In the genomic region with DNA sequence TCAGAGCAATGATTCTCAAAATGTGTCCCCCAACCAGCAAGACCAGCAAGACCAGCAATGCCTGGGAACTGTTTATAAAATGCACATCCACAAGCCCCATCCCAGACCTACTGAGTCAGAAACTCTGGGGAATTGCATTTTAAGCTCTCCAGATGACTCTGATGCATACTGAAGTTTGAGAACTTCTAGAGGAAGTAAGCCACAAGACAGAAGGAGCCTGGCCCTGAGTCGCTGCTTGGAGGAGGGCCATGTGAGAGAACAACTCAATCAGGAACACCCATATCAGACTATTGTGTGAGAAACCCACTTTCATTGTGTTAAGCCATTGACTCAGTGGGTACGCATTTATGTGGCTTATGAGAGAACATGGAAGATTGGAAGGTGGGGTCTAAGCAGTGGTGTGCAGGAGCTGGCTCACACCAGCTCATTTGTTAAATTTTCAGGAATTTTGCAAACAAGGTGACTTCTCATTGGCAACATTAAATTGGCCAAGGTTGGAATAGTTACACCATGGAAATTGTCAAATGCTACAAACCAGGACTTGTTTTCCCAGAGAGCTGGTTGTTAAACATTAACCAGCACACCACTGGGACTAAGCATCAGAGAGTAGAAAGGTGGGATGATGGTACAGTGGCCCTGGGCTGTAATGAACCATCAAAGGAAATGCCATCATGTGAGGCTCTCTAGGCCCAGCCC, we compare ENCODE assay signal across 15 cellular contexts. TPM values are rescaled to one million over a fixed set of nuclear protein-coding genes. Genes with fewer than 3 reads are reported as not detected.
A peak's percentile ranks its signal among the peaks of the same experiment; 100 is the strongest.
DNase-seq lines count a peak whose midpoint lies in the region; ATAC-seq, FAIRE-seq and TF ChIP-seq lines count a peak whose summit lies in the region.
"Had no signal": no experiment of that assay in that cellular context is flagged by ENCODE, and none has a peak within 500 bp of the region (broad histone marks: within the 10 kb centered on the region; RNA-seq: fewer than 3 reads in every experiment).

No MANE protein-coding gene starts in this region.

- H3K4me1 Mint-ChIP-seq in astrocyte (ENCODE audit: low read depth, unreplicated experiment) = peaks cover 18% of the 10 kb centered on the region
- peaks cover 14% of the 10 kb centered on the region for H3K4me1 Mint-ChIP-seq in stimulated activated effector memory CD8-positive, alpha-beta T cell treated with anti-CD3 and anti-CD28 coated beads, Interleukin-12 subunit alpha, Interleukin-12 subunit beta, amount 100 ng/mL, for 72 hours

- H3K4me3 Mint-ChIP-seq in astrocyte (ENCODE audit: unreplicated experiment) = no peak overlapping the region
- no peak overlapping the region for H3K4me3 Mint-ChIP-seq in stimulated activated effector memory CD8-positive, alpha-beta T cell treated with anti-CD3 and anti-CD28 coated beads, Interleukin-12 subunit alpha, Interleukin-12 subunit beta, amount 100 ng/mL, for 72 hours

- H3K79me2 ChIP-seq in astrocyte (ENCODE audit: insufficient read depth, low read length) = no peaks in the 10 kb centered on the region

- H3K4me1 ChIP-seq in heart right ventricle = peaks cover 2 to 62% (median 27%) of the 10 kb centered on the region in 9 donors
- no peaks in the 10 kb centered on the region for H3K4me1 ChIP-seq in astrocyte (ENCODE audit: insufficient read depth, low read length)
- peaks cover 7 to 18% of the 10 kb centered on the region in 2 donors for H3K4me1 ChIP-seq in kidney (ENCODE audit: control insufficient read depth in 1 of 2, insufficient read depth in 1 of 2, low read depth in 1 of 2, low read length in 2 of 2)

- H3K9me3 Mint-ChIP-seq in astrocyte (ENCODE audit: unreplicated experiment) = no peaks in the 10 kb centered on the region
- no peaks in the 10 kb centered on the region for H3K9me3 Mint-ChIP-seq in stimulated activated effector memory CD8-positive, alpha-beta T cell treated with anti-CD3 and anti-CD28 coated beads, Interleukin-12 subunit alpha, Interleukin-12 subunit beta, amount 100 ng/mL, for 72 hours

- H2AFZ ChIP-seq in astrocyte (ENCODE audit: low read depth, low read length) = no peak overlapping the region

- no peaks in the 10 kb centered on the region for H3K9me3 ChIP-seq in heart right ventricle
- H3K9me3 ChIP-seq in astrocyte (ENCODE audit: insufficient read depth, low read depth, low read length) = no peaks in the 10 kb centered on the region
- H3K9me3 ChIP-seq in kidney (ENCODE audit: control insufficient read depth in 1 of 2, low read length in 2 of 2) = no peaks in the 10 kb centered on the region
- H3K9me3 ChIP-seq in WERI-Rb-1 (ENCODE audit: severe bottlenecking) = no peaks in the 10 kb centered on the region
- H3K9me3 ChIP-seq: lower lobe of right lung, neutrophil had no signal

- DNase-seq in heart right ventricle (no peak), Right ventricle myocardium superior (no peak), astrocyte (ENCODE audit: low read depth) (peak; percentile 18), kidney (no peak), WERI-Rb-1 (no peak), mesenteric fat pad (ENCODE audit: low spot score) (no peak)
- no peak for DNase-seq in stimulated activated effector memory CD8-positive, alpha-beta T cell treated with anti-CD3 and anti-CD28 coated beads, Interleukin-12 subunit alpha, Interleukin-12 subunit beta, amount 100 ng/mL, for 72 hours (ENCODE audit: low spot score in 2 of 2)
- DNase-seq: ACHN, hippocampal formation, lower lobe of right lung, NCI-H1417 treated with DMSO at 0.1 percent for 48 hours, NCI-H446 treated with DMSO at 0.1 percent for 48 hours had no signal

- H3K27ac ChIP-seq in heart right ventricle (peak overlapping the region in 6 of 10 donors; percentile 17 to 55 (median 34)), astrocyte (ENCODE audit: low read depth, low read length) (no peak overlapping the region), kidney (ENCODE audit: low read depth in 2 of 2, low read length in 2 of 2) (peak overlapping the region; percentile 78 to 81), WERI-Rb-1 (no peak overlapping the region)
- H3K27ac ChIP-seq: lower lobe of right lung, neutrophil had no signal

- no peak for FAIRE-seq in astrocyte (lab: Jason Lieb, UNC)
- FAIRE-seq in kidney (lab: Jason Lieb, UNC) = no peak

- H3K4me2 ChIP-seq in astrocyte (ENCODE audit: low read length) = no peak overlapping the region

- H3K36me3 Mint-ChIP-seq in astrocyte (ENCODE audit: low read depth, unreplicated experiment) = peaks cover 9% of the 10 kb centered on the region
- peaks cover 7% of the 10 kb centered on the region for H3K36me3 Mint-ChIP-seq in stimulated activated effector memory CD8-positive, alpha-beta T cell treated with anti-CD3 and anti-CD28 coated beads, Interleukin-12 subunit alpha, Interleukin-12 subunit beta, amount 100 ng/mL, for 72 hours

- intact Hi-C loops in heart right ventricle (cut with DNase I) (loop anchor here in 2 of 10 donors (5.0 kb wide), 1 partner anchor 35 kb away; no protein-coding TSS in a partner anchor), Right ventricle myocardium superior (cut with DNase I) (no loop called here), kidney (cut with DNase I) (no loop called here)

- WGBS in heart right ventricle, 2 donors = 69 to 80% methylated on average over 2 of the region's 2 CpGs

- no peak for TF ChIP-seq CTCF in heart right ventricle (IDR thresholded peaks at IDR 0.05)
- TF ChIP-seq CTCF in astrocyte (IDR thresholded peaks at IDR 0.05; ENCODE audit: insufficient read depth, low read depth, low read length) = no peak
- no peak for TF ChIP-seq CTCF in kidney (IDR thresholded peaks at IDR 0.05; ENCODE audit: borderline replicate concordance, extremely low read depth, insufficient read depth)
- TF ChIP-seq CTCF in WERI-Rb-1 (IDR thresholded peaks at IDR 0.05; ENCODE audit: low read depth, low read length) = no peak

- H4K20me1 ChIP-seq in astrocyte (ENCODE audit: insufficient read depth, low read length) = no peaks in the 10 kb centered on the region

- no peak overlapping the region for H3K9ac ChIP-seq in astrocyte (ENCODE audit: low read length)
- no peak overlapping the region for H3K9ac ChIP-seq in kidney (ENCODE audit: low read length in 2 of 2)

- H3K27me3 Mint-ChIP-seq in astrocyte (ENCODE audit: low read depth, unreplicated experiment) = no peaks in the 10 kb centered on the region

- H3K36me3 ChIP-seq in heart right ventricle (peaks cover 0 to 26% (median 6%) of the 10 kb centered on the region in 9 donors), astrocyte (ENCODE audit: insufficient read depth, low read length) (peaks cover 4% of the 10 kb centered on the region), kidney (ENCODE audit: control insufficient read depth in 1 of 2, insufficient read depth in 2 of 2, low read length in 2 of 2) (peaks cover 2 to 7% of the 10 kb centered on the region in 2 donors), WERI-Rb-1 (peaks cover 4% of the 10 kb centered on the region)

- no peak overlapping the region for H3K27ac Mint-ChIP-seq in astrocyte (ENCODE audit: unreplicated experiment)
- no peak overlapping the region for H3K27ac Mint-ChIP-seq in stimulated activated effector memory CD8-positive, alpha-beta T cell treated with anti-CD3 and anti-CD28 coated beads, Interleukin-12 subunit alpha, Interleukin-12 subunit beta, amount 100 ng/mL, for 72 hours

- H3K27me3 ChIP-seq in heart right ventricle = no peaks in the 10 kb centered on the region
- no peaks in the 10 kb centered on the region for H3K27me3 ChIP-seq in astrocyte (ENCODE audit: insufficient read depth, low read length)
- H3K27me3 ChIP-seq in WERI-Rb-1 (ENCODE audit: insufficient read depth, low read depth, severe bottlenecking) = no peaks in the 10 kb centered on the region
- H3K27me3 ChIP-seq: neutrophil had no signal

- no peak overlapping the region for H3K4me3 ChIP-seq in heart right ventricle
- no peak overlapping the region for H3K4me3 ChIP-seq in astrocyte (ENCODE audit: insufficient read depth, low read depth, low read length)
- H3K4me3 ChIP-seq in kidney (ENCODE audit: low read length in 2 of 2) = no peak overlapping the region
- no peak overlapping the region for H3K4me3 ChIP-seq in WERI-Rb-1 (ENCODE audit: low read depth, low read length)
- H3K4me3 ChIP-seq: lower lobe of right lung had no signal

- no peak for ATAC-seq in heart right ventricle
- ATAC-seq in Right ventricle myocardium superior (ENCODE audit: poor library complexity) = no peak
- no peak for ATAC-seq in HG03025 (IDR thresholded peaks at IDR 0.05; ENCODE audit: low FRiP score, unreplicated experiment)
- no peak for ATAC-seq in stimulated activated effector memory CD8-positive, alpha-beta T cell treated with anti-CD3 and anti-CD28 coated beads, Interleukin-12 subunit alpha, Interleukin-12 subunit beta, amount 100 ng/mL, for 72 hours
- ATAC-seq: Panc1 had no signal

RNA-seq across cellular contexts. Expression of a gene that starts 38.9 kb away (rescaled TPM):
- total RNA-seq in heart right ventricle (100 to 1,000 TPM; 153 to 403 (median 203) TPM), Right ventricle myocardium superior (255 TPM), astrocyte (317 and 328 TPM in 2 replicates), kidney (2,241 TPM), mesenteric fat pad (192 TPM)
- polyA plus RNA-seq in heart right ventricle (100 to 1,000 TPM in 1 of 2 donors, 10 to 100 TPM in 1; 73.6 to 624 TPM), kidney (ENCODE audit: insufficient read depth, low read depth, low replicate concordance) (1,218 TPM)

Comparison
In these comparisons a context has a peak if more than half of its experiments do, and no peak if none do; other contexts are left out.
1. H3K27ac ChIP-seq: peak in heart right ventricle (6 of 10) and kidney (2 of 2); none in astrocyte (single experiment) and WERI-Rb-1 (single experiment).